7 cellular contexts compared by ENCODE assay signal in the genomic region with DNA sequence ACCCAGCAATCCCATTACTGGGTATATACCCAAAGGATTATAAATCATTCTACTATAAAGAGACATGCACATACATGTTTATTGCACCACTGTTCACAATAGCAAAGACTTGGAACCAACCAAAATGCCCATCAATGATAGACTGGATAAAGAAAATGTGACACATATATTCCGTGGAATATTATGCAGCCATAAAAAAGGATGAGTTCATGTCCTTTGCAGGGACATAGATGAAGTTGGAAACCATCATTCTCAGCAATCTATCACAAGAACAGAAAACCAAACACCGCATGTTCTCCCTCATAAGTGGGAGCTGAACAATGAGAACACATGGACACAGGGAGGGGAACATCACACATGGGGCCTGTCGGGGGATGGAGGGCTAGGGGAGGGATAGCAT.
DNase-seq lines count a peak whose midpoint lies in the region; ATAC-seq lines count a peak whose summit lies in the region.
"Not testable (repeated sequence)": the region's sequence is repeated elsewhere in the genome, so short reads cannot be mapped to it uniquely, and the experiment has no call there.

No MANE protein-coding gene starts in this region.

- not testable (repeated sequence) for H3K4me1 ChIP-seq in CD4-positive, CD25-positive, alpha-beta regulatory T cell (ENCODE audit: control insufficient read depth, insufficient read depth, low read length, poor library complexity, severe bottlenecking); naive thymus-derived CD4-positive, alpha-beta T cell (ENCODE audit: control insufficient read depth in 2 of 2, insufficient read depth in 2 of 2, low read length in 2 of 2)

- not testable (repeated sequence) for H3K27me3 Mint-ChIP-seq in CD4-positive, CD25-positive, alpha-beta regulatory T cell; T-helper 17 cell; activated CD4-positive, alpha-beta T cell treated with anti-CD3 and anti-CD28 coated beads, Interleukin-2, amount 10 ng/mL, durations not matched to agents 7 days and 5 days; activated CD8-positive, alpha-beta T cell treated with anti-CD3 and anti-CD28 coated beads, Interleukin-2, amount 10 ng/mL, durations not matched to agents 7 days and 5 days (ENCODE audit: low read depth); activated naive CD8-positive, alpha-beta T cell; naive thymus-derived CD4-positive, alpha-beta T cell
- H3K27me3 Mint-ChIP-seq in activated T-helper 2 cell treated with anti-CD3 and anti-CD28 coated beads, Interferon-gamma antibody, Interleukin-2, Interleukin-4, amounts not matched to agents 10 μg/mL and 5 μg/mL and 100 μg/mL, durations not matched to agents 14 hours and 24 hours and 36 hours (ENCODE audit: low read depth), result peaks cover 15% of the 10 kb centered on the region

- ATAC-seq in CD4-positive, CD25-positive, alpha-beta regulatory T cell (ENCODE audit: low read depth in 2 of 2); T-helper 17 cell; activated CD8-positive, alpha-beta T cell treated with anti-CD3 and anti-CD28 coated beads, Interleukin-2, amount 10 ng/mL, durations not matched to agents 7 days and 5 days; naive thymus-derived CD4-positive, alpha-beta T cell: not testable (repeated sequence)

- not testable (repeated sequence) for DNase-seq in CD4-positive, CD25-positive, alpha-beta regulatory T cell; T-helper 17 cell; activated CD4-positive, alpha-beta T cell treated with anti-CD3 and anti-CD28 coated beads, Interleukin-2, amount 10 ng/mL, durations not matched to agents 7 days and 5 days; activated CD8-positive, alpha-beta T cell treated with anti-CD3 and anti-CD28 coated beads, Interleukin-2, amount 10 ng/mL, durations not matched to agents 7 days and 5 days; activated T-helper 2 cell treated with anti-CD3 and anti-CD28 coated beads, Interferon-gamma antibody, Interleukin-2, Interleukin-4, amounts not matched to agents 10 μg/mL and 5 μg/mL and 100 μg/mL, durations not matched to agents 14 hours and 24 hours and 36 hours (ENCODE audit: low spot score); naive thymus-derived CD4-positive, alpha-beta T cell

- H3K36me3 Mint-ChIP-seq in CD4-positive, CD25-positive, alpha-beta regulatory T cell; T-helper 17 cell (ENCODE audit: low read depth); activated CD4-positive, alpha-beta T cell treated with anti-CD3 and anti-CD28 coated beads, Interleukin-2, amount 10 ng/mL, durations not matched to agents 7 days and 5 days (ENCODE audit: low read depth); activated CD8-positive, alpha-beta T cell treated with anti-CD3 and anti-CD28 coated beads, Interleukin-2, amount 10 ng/mL, durations not matched to agents 7 days and 5 days (ENCODE audit: low read depth); activated T-helper 2 cell treated with anti-CD3 and anti-CD28 coated beads, Interferon-gamma antibody, Interleukin-2, Interleukin-4, amounts not matched to agents 10 μg/mL and 5 μg/mL and 100 μg/mL, durations not matched to agents 14 hours and 24 hours and 36 hours (ENCODE audit: low read depth); activated naive CD8-positive, alpha-beta T cell; naive thymus-derived CD4-positive, alpha-beta T cell: not testable (repeated sequence)

- peaks cover 7 to 47% (median 25%) of the 10 kb centered on the region in 4 donors for H3K4me1 Mint-ChIP-seq in CD4-positive, CD25-positive, alpha-beta regulatory T cell
- H3K4me1 Mint-ChIP-seq in T-helper 17 cell, result not testable (repeated sequence)
- peaks cover 28% of the 10 kb centered on the region for H3K4me1 Mint-ChIP-seq in activated CD4-positive, alpha-beta T cell treated with anti-CD3 and anti-CD28 coated beads, Interleukin-2, amount 10 ng/mL, durations not matched to agents 7 days and 5 days
- H3K4me1 Mint-ChIP-seq in activated CD8-positive, alpha-beta T cell treated with anti-CD3 and anti-CD28 coated beads, Interleukin-2, amount 10 ng/mL, durations not matched to agents 7 days and 5 days (ENCODE audit: low read depth), result peaks cover 20% of the 10 kb centered on the region
- H3K4me1 Mint-ChIP-seq in activated T-helper 2 cell treated with anti-CD3 and anti-CD28 coated beads, Interferon-gamma antibody, Interleukin-2, Interleukin-4, amounts not matched to agents 10 μg/mL and 5 μg/mL and 100 μg/mL, durations not matched to agents 14 hours and 24 hours and 36 hours (ENCODE audit: low read depth), result peaks cover 15% of the 10 kb centered on the region
- H3K4me1 Mint-ChIP-seq in activated naive CD8-positive, alpha-beta T cell (ENCODE audit: low read depth), result peaks cover 14% of the 10 kb centered on the region
- H3K4me1 Mint-ChIP-seq in naive thymus-derived CD4-positive, alpha-beta T cell, result peaks cover 4 to 28% (median 19%) of the 10 kb centered on the region in 7 donors

- intact Hi-C loops in activated T-helper 2 cell treated with anti-CD3 and anti-CD28 coated beads, Interferon-gamma antibody, Interleukin-2, Interleukin-4, amounts not matched to agents 10 μg/mL and 5 μg/mL and 100 μg/mL, durations not matched to agents 14 hours and 24 hours and 36 hours (cut with micrococcal nuclease), result loop anchor here (2.0 kb wide), 1 partner anchor 149 kb away; no protein-coding TSS in a partner anchor
- intact Hi-C loops in naive thymus-derived CD4-positive, alpha-beta T cell (cut with micrococcal nuclease), result loop anchor here (1.0 to 10.0 kb wide), 3 partner anchors 101 to 579 kb away; no protein-coding TSS in a partner anchor

- not testable (repeated sequence) for H3K9me3 ChIP-seq in CD4-positive, CD25-positive, alpha-beta regulatory T cell (ENCODE audit: control insufficient read depth in 2 of 2, low read length in 2 of 2); T-helper 17 cell (ENCODE audit: control insufficient read depth, low read length, poor library complexity, severe bottlenecking); naive thymus-derived CD4-positive, alpha-beta T cell (ENCODE audit: control insufficient read depth in 2 of 3, low read length in 3 of 3)

- CTCF ChIA-PET in activated CD4-positive, alpha-beta T cell treated with anti-CD3 and anti-CD28 coated beads, Interleukin-2, amount 10 ng/mL, durations not matched to agents 7 days and 5 days (lab: Charles Lee), result interaction anchor here (2.8 kb wide), 1 partner anchor 147 kb away, joined by 11 read pairs; no protein-coding TSS in a partner anchor
- CTCF ChIA-PET in activated CD8-positive, alpha-beta T cell treated with anti-CD3 and anti-CD28 coated beads, Interleukin-2, amount 10 ng/mL, durations not matched to agents 7 days and 5 days (lab: Charles Lee), result interaction anchor here (1.0 to 9.8 kb wide), 13 partner anchors 12 to 367 kb away, joined by 3 to 92 read pairs (median 6); no protein-coding TSS in a partner anchor
- CTCF ChIA-PET in naive thymus-derived CD4-positive, alpha-beta T cell (lab: Charles Lee), result interaction anchor here (1.3 to 2.3 kb wide), 3 partner anchors 147 to 175 kb away, joined by 6 to 12 read pairs (median 12); no protein-coding TSS in a partner anchor

- not testable (repeated sequence) for H3K9me3 Mint-ChIP-seq in CD4-positive, CD25-positive, alpha-beta regulatory T cell; activated CD4-positive, alpha-beta T cell treated with anti-CD3 and anti-CD28 coated beads, Interleukin-2, amount 10 ng/mL, durations not matched to agents 7 days and 5 days; activated CD8-positive, alpha-beta T cell treated with anti-CD3 and anti-CD28 coated beads, Interleukin-2, amount 10 ng/mL, durations not matched to agents 7 days and 5 days (ENCODE audit: insufficient read depth); activated T-helper 2 cell treated with anti-CD3 and anti-CD28 coated beads, Interferon-gamma antibody, Interleukin-2, Interleukin-4, amounts not matched to agents 10 μg/mL and 5 μg/mL and 100 μg/mL, durations not matched to agents 14 hours and 24 hours and 36 hours; activated naive CD8-positive, alpha-beta T cell (ENCODE audit: low read depth); naive thymus-derived CD4-positive, alpha-beta T cell

- H3K4me3 Mint-ChIP-seq in CD4-positive, CD25-positive, alpha-beta regulatory T cell, result peak overlapping the region in 3 of 4 donors; percentile 52 to 89 (median 85)
- H3K4me3 Mint-ChIP-seq in T-helper 17 cell, result peak overlapping the region; percentile 52
- H3K4me3 Mint-ChIP-seq in activated CD4-positive, alpha-beta T cell treated with anti-CD3 and anti-CD28 coated beads, Interleukin-2, amount 10 ng/mL, durations not matched to agents 7 days and 5 days, result peak overlapping the region; percentile 30
- not testable (repeated sequence) for H3K4me3 Mint-ChIP-seq in activated CD8-positive, alpha-beta T cell treated with anti-CD3 and anti-CD28 coated beads, Interleukin-2, amount 10 ng/mL, durations not matched to agents 7 days and 5 days
- peak overlapping the region; percentile 21 for H3K4me3 Mint-ChIP-seq in activated T-helper 2 cell treated with anti-CD3 and anti-CD28 coated beads, Interferon-gamma antibody, Interleukin-2, Interleukin-4, amounts not matched to agents 10 μg/mL and 5 μg/mL and 100 μg/mL, durations not matched to agents 14 hours and 24 hours and 36 hours (ENCODE audit: low read depth)
- peak overlapping the region; percentile 35 for H3K4me3 Mint-ChIP-seq in activated naive CD8-positive, alpha-beta T cell
- H3K4me3 Mint-ChIP-seq in naive thymus-derived CD4-positive, alpha-beta T cell, result peak overlapping the region in 6 of 10 donors; percentile 13 to 96 (median 44)

- not testable (repeated sequence) for H3K36me3 ChIP-seq in CD4-positive, CD25-positive, alpha-beta regulatory T cell (ENCODE audit: control insufficient read depth, insufficient read depth, low read length); naive thymus-derived CD4-positive, alpha-beta T cell (ENCODE audit: control insufficient read depth in 2 of 3, insufficient read depth in 3 of 3, low read length in 3 of 3)

- H3K27ac Mint-ChIP-seq in CD4-positive, CD25-positive, alpha-beta regulatory T cell, result peak overlapping the region in 2 of 3 donors; percentile 36 to 99
- H3K27ac Mint-ChIP-seq in T-helper 17 cell, result peak overlapping the region; percentile 92
- peak overlapping the region; percentile 19 for H3K27ac Mint-ChIP-seq in activated CD4-positive, alpha-beta T cell treated with anti-CD3 and anti-CD28 coated beads, Interleukin-2, amount 10 ng/mL, durations not matched to agents 7 days and 5 days
- peak overlapping the region; percentile 66 for H3K27ac Mint-ChIP-seq in activated CD8-positive, alpha-beta T cell treated with anti-CD3 and anti-CD28 coated beads, Interleukin-2, amount 10 ng/mL, durations not matched to agents 7 days and 5 days
- H3K27ac Mint-ChIP-seq in activated T-helper 2 cell treated with anti-CD3 and anti-CD28 coated beads, Interferon-gamma antibody, Interleukin-2, Interleukin-4, amounts not matched to agents 10 μg/mL and 5 μg/mL and 100 μg/mL, durations not matched to agents 14 hours and 24 hours and 36 hours, result not testable (repeated sequence)
- H3K27ac Mint-ChIP-seq in activated naive CD8-positive, alpha-beta T cell, result peak overlapping the region; percentile 34
- peak overlapping the region; percentile 67 to 100 (median 99) for H3K27ac Mint-ChIP-seq in naive thymus-derived CD4-positive, alpha-beta T cell

- not testable (repeated sequence) for H3K27ac ChIP-seq in CD4-positive, CD25-positive, alpha-beta regulatory T cell (ENCODE audit: insufficient read depth, low read length, poor library complexity, severe bottlenecking)
- peak overlapping the region; percentile 98 for H3K27ac ChIP-seq in naive thymus-derived CD4-positive, alpha-beta T cell (ENCODE audit: low read depth, low read length)

- peak overlapping the region; percentile 7 for H3K4me3 ChIP-seq in CD4-positive, CD25-positive, alpha-beta regulatory T cell (ENCODE audit: low read depth, low read length)
- not testable (repeated sequence) for H3K4me3 ChIP-seq in naive thymus-derived CD4-positive, alpha-beta T cell (ENCODE audit: low read length)

- H3K27me3 ChIP-seq in CD4-positive, CD25-positive, alpha-beta regulatory T cell (ENCODE audit: control insufficient read depth, insufficient read depth, low read length); naive thymus-derived CD4-positive, alpha-beta T cell (ENCODE audit: control insufficient read depth in 2 of 2, insufficient read depth in 2 of 2, low read length in 2 of 2): not testable (repeated sequence)

- POLR2A ChIA-PET in activated CD4-positive, alpha-beta T cell treated with anti-CD3 and anti-CD28 coated beads, Interleukin-2, amount 10 ng/mL, durations not matched to agents 7 days and 5 days (lab: Charles Lee), result interaction anchor here (1.1 kb wide), 1 partner anchor 162 kb away, joined by 3 read pairs; no protein-coding TSS in a partner anchor
- POLR2A ChIA-PET in activated CD8-positive, alpha-beta T cell treated with anti-CD3 and anti-CD28 coated beads, Interleukin-2, amount 10 ng/mL, durations not matched to agents 7 days and 5 days (lab: Charles Lee), result interaction anchor here (1.0 to 2.8 kb wide), 10 partner anchors 10 to 175 kb away, joined by 3 to 20 read pairs (median 5); no protein-coding TSS in a partner anchor
- POLR2A ChIA-PET in naive thymus-derived CD4-positive, alpha-beta T cell (lab: Charles Lee), result interaction anchor here (1.3 to 4.7 kb wide), 7 partner anchors 30 to 175 kb away, joined by 5 to 70 read pairs (median 24); no protein-coding TSS in a partner anchor
